ENCODE assay signal across 3 cellular contexts in the genomic region with DNA sequence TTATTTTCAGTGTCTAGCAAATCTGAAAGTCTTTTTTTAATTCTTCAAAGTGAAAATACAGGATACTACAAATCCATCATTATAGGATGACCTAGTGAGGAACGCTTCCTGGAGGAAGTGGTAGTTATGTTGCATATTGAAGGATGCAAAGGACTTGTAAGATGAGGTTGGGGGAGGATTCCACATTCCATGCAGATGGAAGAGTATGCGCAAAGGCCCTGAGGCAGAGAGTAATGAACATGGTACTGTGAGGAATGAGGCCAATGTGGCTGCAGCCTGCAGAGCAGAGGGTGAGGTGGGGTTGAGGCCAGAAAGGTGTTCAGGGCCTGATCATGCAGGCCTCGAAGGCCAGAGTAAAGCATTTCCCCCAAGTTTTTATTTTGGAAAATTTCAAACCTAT.
"Had no signal": no experiment of that assay in that cellular context is flagged by ENCODE, and none has a peak within 500 bp of the region (broad histone marks: within the 10 kb centered on the region; RNA-seq: fewer than 3 reads in every experiment).

No MANE protein-coding gene starts in this region.

- H3K4me3 ChIP-seq: GM12878 had no signal

- ATAC-seq: GM12878 had no signal

- DNase-seq: GDM1, GF-D8 had no signal
